Comparison of ENCODE assay signal across 30 cellular contexts in the genomic region with DNA sequence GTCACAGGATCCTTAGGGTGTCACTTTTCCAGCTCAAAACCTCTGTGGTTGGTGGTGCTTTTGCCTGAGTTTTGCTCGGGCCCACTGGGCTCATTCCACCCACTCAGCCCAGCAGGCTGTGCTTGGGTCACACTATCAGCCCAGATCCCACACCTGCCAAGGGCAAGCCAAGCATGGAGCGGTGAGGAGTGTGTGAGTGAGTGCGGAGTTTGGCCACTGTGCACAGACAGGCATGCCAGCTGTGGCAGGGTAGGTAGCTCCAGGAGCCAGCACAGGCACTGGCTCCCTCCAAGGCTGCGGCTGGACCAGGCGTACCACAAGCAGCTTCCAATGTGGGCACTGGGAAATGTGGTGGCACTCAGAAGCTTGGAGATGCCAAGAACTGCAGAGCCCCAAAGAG. TPM values are rescaled to one million over a fixed set of nuclear protein-coding genes. Genes with fewer than 3 reads are reported as not detected.
A peak's percentile ranks its signal among the peaks of the same experiment; 100 is the strongest.
DNase-seq lines count a peak whose midpoint lies in the region; ATAC-seq, FAIRE-seq and TF ChIP-seq lines count a peak whose summit lies in the region.
"Had no signal": no experiment of that assay in that cellular context is flagged by ENCODE, and none has a peak within 500 bp of the region (broad histone marks: within the 10 kb centered on the region; RNA-seq: fewer than 3 reads in every experiment).

No MANE protein-coding gene starts in this region.

- no peak overlapping the region for H2AFZ ChIP-seq in HepG2 (ENCODE audit: low read length)

- H3K9me3 ChIP-seq in right lobe of liver (no peaks in the 10 kb centered on the region), HepG2 (ENCODE audit: low read length) (no peaks in the 10 kb centered on the region), esophagus muscularis mucosa (peaks cover 0 to 25% (median 12%) of the 10 kb centered on the region in 4 donors), pancreas (peaks cover 0 to 4% (median 0%) of the 10 kb centered on the region in 4 donors)
- H3K9me3 ChIP-seq: BE2C had no signal

- BruUV-seq in HepG2 (replicated peaks; lab: Mats Ljungman, UMichigan) = no TSS peak

- ATAC-seq in right lobe of liver (peak; percentile 36 to 78 (median 61)), HepG2 (no peak), left lobe of liver (peak; percentile 88), pancreas (no peak)
- ATAC-seq: GM12878 had no signal

- no peak for TF ChIP-seq RAD21 in HepG2 (CRISPR knock-in tag; IDR thresholded peaks at IDR 0.05)

- POLR2A ChIA-PET in HepG2 (lab: Yijun Ruan, JAX) = interaction anchor here (1.6 to 1.8 kb wide), 2 partner anchors 12 to 22 kb away, joined by 4 to 9 read pairs; no protein-coding TSS in a partner anchor

- TF ChIP-seq POLR2A in right lobe of liver (IDR thresholded peaks at IDR 0.05) = no peak
- no peak for TF ChIP-seq POLR2A in HepG2 (IDR thresholded peaks at IDR 0.05; ENCODE audit: insufficient read depth in 1 of 2, low read depth in 2 of 2, low read length in 2 of 2)
- no peak for TF ChIP-seq POLR2A in esophagus muscularis mucosa (IDR thresholded peaks at IDR 0.05; ENCODE audit: low read depth)

- no peak overlapping the region for H3K4me2 ChIP-seq in HepG2 (ENCODE audit: low read depth, low read length)
- H3K4me2 ChIP-seq: BLaER1 had no signal

- CTCF ChIA-PET in HepG2 (lab: Yijun Ruan, JAX; ENCODE audit: low intra/inter-chr PET ratio, low total read pairs) = no interaction called here

- H3K4me1 ChIP-seq in right lobe of liver = peaks cover 0 to 26% (median 10%) of the 10 kb centered on the region in 4 donors
- peaks cover 13% of the 10 kb centered on the region; the same call in 1 of the 2 replicates for H3K4me1 ChIP-seq in HepG2 (ENCODE audit: insufficient read depth, low read length)
- H3K4me1 ChIP-seq in esophagus muscularis mucosa = no peaks in the 10 kb centered on the region
- H3K4me1 ChIP-seq in pancreas = no peaks in the 10 kb centered on the region
- H3K4me1 ChIP-seq: BE2C, BLaER1 had no signal

- H3K79me2 ChIP-seq in HepG2 (ENCODE audit: insufficient read depth, low read length) = no peaks in the 10 kb centered on the region

- 80% methylated on average over 2 of the region's 5 CpGs for WGBS in right lobe of liver (ENCODE audit: insufficient coverage, low coverage, low lambda C conversion rate, missing lambda C conversion rate)
- WGBS in HepG2 (ENCODE audit: low lambda C conversion rate) = 100% methylated on average over 5 of the region's 5 CpGs
- 97% methylated on average over 5 of the region's 5 CpGs for WGBS in esophagus muscularis mucosa
- WGBS in pancreas, 2 donors = 89 to 92% methylated on average over 5 of the region's 5 CpGs

- H3K4me3 ChIP-seq in right lobe of liver = no peak overlapping the region
- H3K4me3 ChIP-seq in HepG2 (replicated peaks in 1 of 3; ENCODE audit: insufficient read depth in 1 of 3, low read depth in 2 of 3, low read length in 3 of 3) = no peak overlapping the region
- H3K4me3 ChIP-seq in esophagus muscularis mucosa = no peak overlapping the region
- no peak overlapping the region for H3K4me3 ChIP-seq in pancreas
- H3K4me3 ChIP-seq: BLaER1, GM12878 had no signal

- no peaks in the 10 kb centered on the region for H4K20me1 ChIP-seq in HepG2 (ENCODE audit: insufficient read depth, low read length)
- H4K20me1 ChIP-seq: BLaER1 had no signal

- in situ Hi-C loops in HepG2 (cut with HindIII; ENCODE audit: extremely low pct_ligation_motif_present, low pct_unique_long_range_greater_than_20kb) = no loop called here

- H3K36me3 ChIP-seq in right lobe of liver (no peaks in the 10 kb centered on the region), HepG2 (replicated peaks in 1 of 2; ENCODE audit: control insufficient read depth in 1 of 2, insufficient read depth in 2 of 2, low read length in 2 of 2) (no peaks in the 10 kb centered on the region), esophagus muscularis mucosa (no peaks in the 10 kb centered on the region), pancreas (no peaks in the 10 kb centered on the region)
- H3K36me3 ChIP-seq: BE2C had no signal

- no peak for TF ChIP-seq CTCF in right lobe of liver (IDR thresholded peaks at IDR 0.05)
- TF ChIP-seq CTCF in HepG2 (CRISPR knock-in tag; IDR thresholded peaks at IDR 0.05) = no peak
- no peak for TF ChIP-seq CTCF in esophagus muscularis mucosa (IDR thresholded peaks at IDR 0.05)
- no peak for TF ChIP-seq CTCF in pancreas (IDR thresholded peaks at IDR 0.05)

- no peak for FAIRE-seq in HepG2 (lab: Jason Lieb, UNC)
- no peak for FAIRE-seq in pancreas (lab: Jason Lieb, UNC)
- FAIRE-seq: A204.1, GM12878, GM12892, GM18507 had no signal

- DNase-seq in right lobe of liver (peak in 2 of 3 donors; percentile 34 to 81), HepG2 (ENCODE audit: low spot score) (no peak), esophagus muscularis mucosa (ENCODE audit: extremely low spot score) (peak; percentile 50), left lobe of liver (ENCODE audit: low spot score) (peak; percentile 81), pancreas (no peak)
- DNase-seq: 8988T; ACHN; BE2C; C1 segment of cervical spinal cord; CD4-positive, alpha-beta memory T cell; CD4-positive, CD25-positive, alpha-beta regulatory T cell; CD8-positive, alpha-beta memory T cell; COR-L47; DMS 273 treated with DMSO at 0.1 percent for 48 hours; DMS153; DMS53; DMS79; DND-41; EL; GDM1 had no signal

- H3K9ac ChIP-seq in HepG2 (ENCODE audit: insufficient read depth, low read depth, low read length) = no peak overlapping the region
- H3K9ac ChIP-seq: BLaER1 had no signal

- TF ChIP-seq EP300 in HepG2 (IDR thresholded peaks at IDR 0.05; ENCODE audit: low read depth in 2 of 2, low read length in 2 of 2) (no peak), HepG2 (CRISPR knock-in tag; IDR thresholded peaks at IDR 0.05; ENCODE audit: borderline replicate concordance) (no peak), esophagus muscularis mucosa (IDR thresholded peaks at IDR 0.05) (no peak)

- H3K27ac ChIP-seq in right lobe of liver = no peak overlapping the region
- H3K27ac ChIP-seq in HepG2 (ENCODE audit: extremely low read length, insufficient read depth, low read length) = no peak overlapping the region
- no peak overlapping the region for H3K27ac ChIP-seq in esophagus muscularis mucosa (replicated peaks in 1 of 4)
- H3K27ac ChIP-seq in pancreas = no peak overlapping the region
- H3K27ac ChIP-seq: BLaER1 had no signal

- H3K27me3 ChIP-seq in right lobe of liver (no peaks in the 10 kb centered on the region), HepG2 (ENCODE audit: control insufficient read depth in 1 of 2, insufficient read depth in 2 of 2, low read length in 2 of 2) (no peaks in the 10 kb centered on the region), esophagus muscularis mucosa (no peaks in the 10 kb centered on the region), pancreas (no peaks in the 10 kb centered on the region)
- H3K27me3 ChIP-seq: BE2C, BLaER1 had no signal

- intact Hi-C loops in right lobe of liver (cut with DNase I) = no loop called here
- intact Hi-C loops in HepG2 (cut with micrococcal nuclease; ENCODE audit: unreplicated experiment) = no loop called here
- intact Hi-C loops in esophagus muscularis mucosa (cut with DNase I) = no loop called here
- intact Hi-C loops in pancreas (cut with DNase I) = no loop called here

RNA-seq across cellular contexts. Expression of gene TECTB, which starts 43.9 kb away (rescaled TPM):
- total RNA-seq in right lobe of liver (under 1 TPM; 0.18 to 0.83 (median 0.49) TPM), HepG2 (2016; rRNA removed; fragmentation: Illumina TruSeq; extraction: Trizol) (1.3 and 1.8 TPM in 2 replicates), esophagus muscularis mucosa (under 1 TPM in 1 of 4 donors, not detected in 3; 0.06 TPM), left lobe of liver (0.13 TPM), pancreas (not detected)
- total RNA-seq in HepG2 (2016; cell fraction: cytosol; rRNA removed; fragmentation: Illumina TruSeq; extraction: Trizol; ENCODE audit: low read depth) = 0.61 and 0.71 TPM in 2 replicates
- 1.5 and 1.9 TPM in 2 replicates for total RNA-seq in HepG2 (2016; cell fraction: insoluble cytoplasmic fraction; rRNA removed; fragmentation: Illumina TruSeq; extraction: Trizol)
- 1.0 and 1.4 TPM in 2 replicates for total RNA-seq in HepG2 (2016; cell fraction: membrane; rRNA removed; fragmentation: Illumina TruSeq; extraction: Trizol)
- 2.4 and 2.8 TPM in 2 replicates for total RNA-seq in HepG2 (2016; cell fraction: nucleus; rRNA removed; fragmentation: Illumina TruSeq; extraction: Trizol)
- polyA plus RNA-seq in HepG2 (2011; rRNA removed) (0.78 and 1.1 TPM in 2 replicates), pancreas (not detected)
- 0.48 and 0.63 TPM in 2 replicates for polyA plus RNA-seq in HepG2 (2011; cell fraction: cytosol; rRNA removed)
- polyA plus RNA-seq in HepG2 (2011; cell fraction: nucleus; rRNA removed) = 1.3 and 1.7 TPM in 2 replicates
- polyA plus RNA-seq in HepG2 (2012) = 0.68 and 1.6 TPM in 2 replicates
- polyA plus RNA-seq in HepG2 (2016; cell fraction: cytosol; fragmentation: Illumina TruSeq; extraction: Trizol; ENCODE audit: low read depth) = 0.19 and 0.38 TPM in 2 replicates
- 1.3 and 1.6 TPM in 2 replicates for polyA plus RNA-seq in HepG2 (2016; cell fraction: insoluble cytoplasmic fraction; fragmentation: Illumina TruSeq; extraction: Trizol; ENCODE audit: low read depth)
- 0.73 and 0.96 TPM in 2 replicates for polyA plus RNA-seq in HepG2 (2016; cell fraction: membrane; fragmentation: Illumina TruSeq; extraction: Trizol; ENCODE audit: low read depth)
- polyA plus RNA-seq in HepG2 (2016; cell fraction: nucleus; fragmentation: Illumina TruSeq; extraction: Trizol; ENCODE audit: insufficient read depth, low read depth) = 4.3 and 5.3 TPM in 2 replicates
- 0.66 TPM in 1 of 2 replicates, not detected in the other for polyA minus RNA-seq in HepG2 (2011; rRNA and poly(A)+ RNA removed; ENCODE audit: low replicate concordance)
- 0.40 TPM in 1 of 2 replicates, not detected in the other for polyA minus RNA-seq in HepG2 (2011; cell fraction: cytosol; rRNA and poly(A)+ RNA removed)
- 0.52 and 0.99 TPM in 2 replicates for polyA minus RNA-seq in HepG2 (2011; cell fraction: nucleus; rRNA and poly(A)+ RNA removed)
- total RNA-seq: A673; CD4-positive, alpha-beta memory T cell; CD4-positive, CD25-positive, alpha-beta regulatory T cell; CD8-positive, alpha-beta memory T cell; Daoy; G401; GM12878 had no signal
- polyA plus RNA-seq: AG04450; CD14-positive monocyte; CD4-positive, alpha-beta memory T cell; CD4-positive, CD25-positive, alpha-beta regulatory T cell; CD8-positive, alpha-beta memory T cell; GM12878 had no signal

RNA-seq across cellular contexts. Expression of gene GPAM, which starts 55.8 kb away (rescaled TPM):
- 100 to 1,000 TPM in 2 of 6 experiments, 10 to 100 TPM in 4; 78.8 to 340 (median 90.3) TPM for total RNA-seq in right lobe of liver
- total RNA-seq in HepG2 (2016; rRNA removed; fragmentation: Illumina TruSeq; extraction: Trizol) = 130 and 140 TPM in 2 replicates
- 19.1 and 21.3 TPM in 2 replicates for total RNA-seq in HepG2 (2016; cell fraction: cytosol; rRNA removed; fragmentation: Illumina TruSeq; extraction: Trizol; ENCODE audit: low read depth)
- 132 and 135 TPM in 2 replicates for total RNA-seq in HepG2 (2016; cell fraction: insoluble cytoplasmic fraction; rRNA removed; fragmentation: Illumina TruSeq; extraction: Trizol)
- total RNA-seq in HepG2 (2016; cell fraction: membrane; rRNA removed; fragmentation: Illumina TruSeq; extraction: Trizol) = 47.4 and 55.1 TPM in 2 replicates
- 251 and 257 TPM in 2 replicates for total RNA-seq in HepG2 (2016; cell fraction: nucleus; rRNA removed; fragmentation: Illumina TruSeq; extraction: Trizol)
- polyA plus RNA-seq in HepG2 (2011; rRNA removed) = 36.8 and 43.0 TPM in 2 replicates
- polyA plus RNA-seq in HepG2 (2011; cell fraction: cytosol; rRNA removed) = 14.4 and 28.4 TPM in 2 replicates
- 39.1 and 57.9 TPM in 2 replicates for polyA plus RNA-seq in HepG2 (2011; cell fraction: nucleus; rRNA removed)
- polyA plus RNA-seq in HepG2 (2012) = 53.4 and 86.4 TPM in 2 replicates
- 5.1 and 5.7 TPM in 2 replicates for polyA plus RNA-seq in HepG2 (2016; cell fraction: cytosol; fragmentation: Illumina TruSeq; extraction: Trizol; ENCODE audit: low read depth)
- polyA plus RNA-seq in HepG2 (2016; cell fraction: insoluble cytoplasmic fraction; fragmentation: Illumina TruSeq; extraction: Trizol; ENCODE audit: low read depth) = 57.8 and 65.3 TPM in 2 replicates
- 14.2 and 17.2 TPM in 2 replicates for polyA plus RNA-seq in HepG2 (2016; cell fraction: membrane; fragmentation: Illumina TruSeq; extraction: Trizol; ENCODE audit: low read depth)
- polyA plus RNA-seq in HepG2 (2016; cell fraction: nucleus; fragmentation: Illumina TruSeq; extraction: Trizol; ENCODE audit: insufficient read depth, low read depth) = 165 and 177 TPM in 2 replicates
- 18.6 and 65.9 TPM in 2 replicates for polyA minus RNA-seq in HepG2 (2011; rRNA and poly(A)+ RNA removed; ENCODE audit: low replicate concordance)
- 23.7 and 35.7 TPM in 2 replicates for polyA minus RNA-seq in HepG2 (2011; cell fraction: cytosol; rRNA and poly(A)+ RNA removed)
- polyA minus RNA-seq in HepG2 (2011; cell fraction: nucleus; rRNA and poly(A)+ RNA removed) = 174 and 229 TPM in 2 replicates
- 1 to 10 TPM; 4.5 to 7.2 (median 6.5) TPM for total RNA-seq in esophagus muscularis mucosa
- total RNA-seq in left lobe of liver = 276 TPM
- total RNA-seq in pancreas = 10 to 100 TPM in 2 of 6 donors, 1 to 10 TPM in 4; 3.3 to 29.4 (median 4.5) TPM
- 1 to 10 TPM; 2.9 to 4.2 TPM for polyA plus RNA-seq in pancreas

Comparison
In these comparisons a context has a peak if more than half of its experiments do, and no peak if none do; other contexts are left out.
1. ATAC-seq: peak in right lobe of liver (4 of 4) and left lobe of liver (single experiment); none in HepG2 (single experiment) and pancreas (0 of 4).
2. DNase-seq: peak in right lobe of liver (2 of 3), esophagus muscularis mucosa (single experiment) and left lobe of liver (single experiment); none in HepG2 (single experiment) and pancreas (0 of 6).